ENCODE assay signal across 30 cellular contexts in the genomic region with DNA sequence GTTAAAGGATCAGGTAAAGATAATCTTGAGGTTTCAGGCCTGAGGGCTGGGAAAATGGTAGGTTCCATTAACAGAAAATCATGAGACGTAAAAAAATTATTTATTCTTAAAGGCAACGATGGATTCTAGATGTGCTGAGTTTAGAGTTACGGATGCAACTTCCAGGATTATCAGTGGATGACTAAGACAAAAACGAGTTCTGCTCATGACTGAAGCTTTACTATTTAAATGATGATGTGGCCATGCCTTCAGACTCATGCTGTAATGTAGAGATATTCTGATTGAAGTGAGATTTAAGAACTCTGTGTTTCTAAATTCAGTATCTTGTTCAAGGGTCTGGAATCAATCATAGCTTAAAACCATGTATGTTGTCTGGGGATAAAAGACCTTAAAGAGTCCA.
"Had no signal": no experiment of that assay in that cellular context is flagged by ENCODE, and none has a peak within 500 bp of the region (broad histone marks: within the 10 kb centered on the region; RNA-seq: fewer than 3 reads in every experiment).

No MANE protein-coding gene starts in this region.

- H3K9ac ChIP-seq: neural progenitor cell, parathyroid adenoma had no signal

- H3K36me3 ChIP-seq: colonic mucosa, prostate gland had no signal

- H3K4me3 ChIP-seq: colonic mucosa, gastrocnemius medialis, heart left ventricle, left lung, neural progenitor cell, prostate gland, right atrium auricular region, smooth muscle cell, stomach, thyroid gland had no signal

- H2AFZ ChIP-seq: neural progenitor cell, parathyroid adenoma had no signal

- H3K9me3 Mint-ChIP-seq: dendritic cell treated with granulocyte-macrophage colony-stimulating factor and Interleukin-4, amounts not matched to agents 40 ng/mL and 50 ng/mL, for 4 days; endodermal cell; naive thymus-derived CD4-positive, alpha-beta T cell; nephron; neural progenitor cell; stimulated activated effector memory CD8-positive, alpha-beta T cell treated with anti-CD3 and anti-CD28 coated beads, Interleukin-12 subunit alpha, Interleukin-12 subunit beta, amount 100 ng/mL, for 72 hours had no signal

- H3K9me3 ChIP-seq: colonic mucosa, gastrocnemius medialis, heart left ventricle, left lung, prostate gland, right atrium auricular region, stomach, thyroid gland had no signal

- ATAC-seq: esophagus mucosa; gastrocnemius medialis; heart left ventricle; left cardiac atrium; left lung; naive thymus-derived CD4-positive, alpha-beta T cell; sciatic nerve; stimulated activated effector memory CD8-positive, alpha-beta T cell treated with anti-CD3 and anti-CD28 coated beads, Interleukin-12 subunit alpha, Interleukin-12 subunit beta, amount 100 ng/mL, for 72 hours had no signal

- H3K27me3 ChIP-seq: colonic mucosa, gastrocnemius medialis, heart left ventricle, neural progenitor cell, right atrium auricular region, stomach, thyroid gland had no signal

- H3K4me1 ChIP-seq: parathyroid adenoma, prostate gland, thyroid gland had no signal

- H3K4me2 ChIP-seq: neural progenitor cell, smooth muscle cell had no signal

- H3K27me3 Mint-ChIP-seq: dendritic cell treated with granulocyte-macrophage colony-stimulating factor and Interleukin-4, amounts not matched to agents 40 ng/mL and 50 ng/mL, for 4 days; naive thymus-derived CD4-positive, alpha-beta T cell had no signal

- H3K27ac Mint-ChIP-seq: dendritic cell treated with granulocyte-macrophage colony-stimulating factor and Interleukin-4, amounts not matched to agents 40 ng/mL and 50 ng/mL, for 4 days; endodermal cell; naive thymus-derived CD4-positive, alpha-beta T cell; nephron; neural progenitor cell; stimulated activated effector memory CD8-positive, alpha-beta T cell treated with anti-CD3 and anti-CD28 coated beads, Interleukin-12 subunit alpha, Interleukin-12 subunit beta, amount 100 ng/mL, for 72 hours had no signal

- H3K4me3 Mint-ChIP-seq: dendritic cell treated with granulocyte-macrophage colony-stimulating factor and Interleukin-4, amounts not matched to agents 40 ng/mL and 50 ng/mL, for 4 days; endodermal cell; naive thymus-derived CD4-positive, alpha-beta T cell; nephron; neural progenitor cell; stimulated activated effector memory CD8-positive, alpha-beta T cell treated with anti-CD3 and anti-CD28 coated beads, Interleukin-12 subunit alpha, Interleukin-12 subunit beta, amount 100 ng/mL, for 72 hours had no signal

- H3K79me2 ChIP-seq: parathyroid adenoma had no signal

- H3K27ac ChIP-seq: colonic mucosa, epithelial cell of prostate, gastrocnemius medialis, heart left ventricle, left lung, neural progenitor cell, parathyroid adenoma, prostate gland, right atrium auricular region, stomach, thyroid gland had no signal

- DNase-seq: colonic mucosa; effector CD8-positive, alpha-beta T cell; endodermal cell; foreskin fibroblast; gastrocnemius medialis; heart left ventricle; hippocampal formation; left cardiac atrium; left lung; mesendoderm; midbrain; naive thymus-derived CD4-positive, alpha-beta T cell; stimulated activated CD4-positive, alpha-beta T cell treated with anti-CD3 and anti-CD28 coated beads, Interleukin-12 subunit alpha, Interleukin-12 subunit beta, amount 100 ng/mL, for 4 hours; stimulated activated CD4-positive, alpha-beta T cell treated with anti-CD3 and anti-CD28 coated beads, Interleukin-1b, Interleukin-23, amount 100 ng/mL, for 48 hours; stimulated activated CD4-positive, alpha-beta T cell treated with anti-CD3 and anti-CD28 coated beads, Interleukin-4, amount 100 ng/mL, for 1 hour; stimulated activated naive CD4-positive, alpha-beta T cell treated with Interleukin-2 at 50 U/mL for 16 hours; stomach; thyroid gland; trophoblast cell had no signal
